In genomic region chr5:57783693-57784092, GRCh38 we compare ENCODE assay signal across 16 cellular contexts.
A peak's percentile ranks its signal among the peaks of the same experiment; 100 is the strongest.
DNase-seq lines count a peak whose midpoint lies in the region; ATAC-seq and TF ChIP-seq lines count a peak whose summit lies in the region.
"Had no signal": no experiment of that assay in that cellular context is flagged by ENCODE, and none has a peak within 500 bp of the region (broad histone marks: within the 10 kb centered on the region; RNA-seq: fewer than 3 reads in every experiment).

No MANE protein-coding gene starts in this region.

- no peaks in the 10 kb centered on the region for H3K36me3 ChIP-seq in subcutaneous abdominal adipose tissue (ENCODE audit: control insufficient read depth in 5 of 5, insufficient read depth in 5 of 5, low read length in 5 of 5)
- H3K36me3 ChIP-seq: neural progenitor cell, SJCRH30 had no signal

- BruUV-seq in MCF 10A (replicated peaks; lab: Mats Ljungman, UMichigan) = no TSS peak

- no peak for ATAC-seq in right cardiac atrium
- no peak for ATAC-seq in HG03097 (IDR thresholded peaks at IDR 0.05; ENCODE audit: low FRiP score, unreplicated experiment)
- no peak for ATAC-seq in HG02884 (IDR thresholded peaks at IDR 0.05; ENCODE audit: unreplicated experiment)
- ATAC-seq: GM23338 had no signal

- no peak for TF ChIP-seq CTCF in MCF 10A (IDR thresholded peaks at IDR 0.05; ENCODE audit: unreplicated experiment)

- H3K9me3 ChIP-seq in right cardiac atrium (ENCODE audit: control insufficient read depth, low read length) (no peaks in the 10 kb centered on the region), subcutaneous abdominal adipose tissue (ENCODE audit: control insufficient read depth in 5 of 5, low read length in 5 of 5) (no peaks in the 10 kb centered on the region)
- H3K9me3 ChIP-seq: SJCRH30 had no signal

- peak overlapping the region; percentile 23 for H3K27ac Mint-ChIP-seq in MCF 10A (ENCODE audit: low read depth, unreplicated experiment)
- H3K27ac Mint-ChIP-seq: activated T-cell treated with anti-CD3 and anti-CD28 coated beads, Interleukin-2, amount 50 U/mL, for 24 hours; dendritic cell treated with granulocyte-macrophage colony-stimulating factor and Interleukin-4, amounts not matched to agents 40 ng/mL and 50 ng/mL, for 4 days; GM23338; neural progenitor cell had no signal

- H3K4me1 ChIP-seq in right cardiac atrium (ENCODE audit: control insufficient read depth, insufficient read depth, low read length) = no peaks in the 10 kb centered on the region
- peaks cover 0 to 38% (median 25%) of the 10 kb centered on the region in 5 donors for H3K4me1 ChIP-seq in subcutaneous abdominal adipose tissue (ENCODE audit: control insufficient read depth in 5 of 5, insufficient read depth in 5 of 5, low read length in 5 of 5)
- H3K4me1 ChIP-seq: neural progenitor cell had no signal

- CTCF ChIA-PET in MCF 10A (lab: Yijun Ruan, JAX) = interaction anchor here (0.9 to 1.3 kb wide), 4 partner anchors 133 to 678 kb away, joined by 3 read pairs; partner anchors contain the start of gene PLK2

- H3K36me3 Mint-ChIP-seq in MCF 10A (ENCODE audit: insufficient read depth, unreplicated experiment) = no peaks in the 10 kb centered on the region
- H3K36me3 Mint-ChIP-seq: neural progenitor cell had no signal

- 36% methylated on average over 2 of the region's 2 CpGs for WGBS in right cardiac atrium

- intact Hi-C loops in MCF 10A (cut with micrococcal nuclease) = no loop called here
- intact Hi-C loops in right cardiac atrium (cut with DNase I) = loop anchor here (5.0 to 10.0 kb wide), 4 partner anchors 91 to 679 kb away; partner anchors contain the start of gene PLK2 (in 1 of the 4)

- H3K27ac ChIP-seq in right cardiac atrium (ENCODE audit: low read length) = no peak overlapping the region
- peak overlapping the region; percentile 63 for H3K27ac ChIP-seq in subcutaneous abdominal adipose tissue (ENCODE audit: low read depth, low read length)
- H3K27ac ChIP-seq: C4-2B, neural progenitor cell, SJCRH30 had no signal

- H3K4me1 Mint-ChIP-seq in MCF 10A (ENCODE audit: insufficient read depth, unreplicated experiment) = peaks cover 6% of the 10 kb centered on the region
- H3K4me1 Mint-ChIP-seq: neural progenitor cell had no signal

- H3K27me3 Mint-ChIP-seq in MCF 10A (ENCODE audit: insufficient read depth, unreplicated experiment) = no peaks in the 10 kb centered on the region
- H3K27me3 Mint-ChIP-seq: dendritic cell treated with granulocyte-macrophage colony-stimulating factor and Interleukin-4, amounts not matched to agents 40 ng/mL and 50 ng/mL, for 4 days had no signal

- peak overlapping the region in 1 of 5 donors; percentile 37 for H3K9ac ChIP-seq in subcutaneous abdominal adipose tissue (ENCODE audit: low read length in 5 of 5)
- H3K9ac ChIP-seq: neural progenitor cell had no signal

- H3K4me3 ChIP-seq in right cardiac atrium (ENCODE audit: low read length) (peak overlapping the region; percentile 39), subcutaneous abdominal adipose tissue (ENCODE audit: low read depth in 1 of 5, low read length in 5 of 5) (peak overlapping the region; percentile 20 to 36 (median 23))
- H3K4me3 ChIP-seq: GM23338, neural progenitor cell, SJCRH30 had no signal

- H3K27me3 ChIP-seq in right cardiac atrium (ENCODE audit: control insufficient read depth, insufficient read depth) = no peaks in the 10 kb centered on the region
- H3K27me3 ChIP-seq in subcutaneous abdominal adipose tissue (ENCODE audit: control insufficient read depth in 5 of 5, insufficient read depth in 4 of 5, low read length in 5 of 5) = no peaks in the 10 kb centered on the region
- H3K27me3 ChIP-seq: neural progenitor cell, SJCRH30 had no signal

- DNase-seq in LHCN-M2 (ENCODE audit: low read depth) = peak; percentile 47
- DNase-seq in MCF 10A (ENCODE audit: unreplicated experiment) = no peak
- no peak for DNase-seq in right cardiac atrium
- DNase-seq in NCI-H1105 treated with DMSO at 0.1 percent for 48 hours (lab: John Stamatoyannopoulos, UW) = no peak
- no peak for DNase-seq in NCI-H510A (lab: John Stamatoyannopoulos, UW)
- DNase-seq: activated CD4-positive, alpha-beta T cell treated with anti-CD3 and anti-CD28 coated beads, Interleukin-2, amount 50 U/mL, for 1 hour; activated T-cell treated with anti-CD3 and anti-CD28 coated beads, Interleukin-2, amount 50 U/mL, for 24 hours; SJCRH30; stimulated activated naive CD4-positive, alpha-beta T cell had no signal

- POLR2A ChIA-PET in MCF 10A (lab: Yijun Ruan, JAX) = interaction anchor here (0.7 to 1.4 kb wide), 7 partner anchors 37 to 678 kb away, joined by 3 to 5 read pairs (median 4); no protein-coding TSS in a partner anchor

- no peaks in the 10 kb centered on the region for H3K9me3 Mint-ChIP-seq in MCF 10A (ENCODE audit: unreplicated experiment)
- H3K9me3 Mint-ChIP-seq: activated T-cell treated with anti-CD3 and anti-CD28 coated beads, Interleukin-2, amount 50 U/mL, for 24 hours; dendritic cell treated with granulocyte-macrophage colony-stimulating factor and Interleukin-4, amounts not matched to agents 40 ng/mL and 50 ng/mL, for 4 days; GM23338; neural progenitor cell had no signal

- no peak overlapping the region for H3K4me3 Mint-ChIP-seq in MCF 10A (ENCODE audit: unreplicated experiment)
- H3K4me3 Mint-ChIP-seq: activated T-cell treated with anti-CD3 and anti-CD28 coated beads, Interleukin-2, amount 50 U/mL, for 24 hours; dendritic cell treated with granulocyte-macrophage colony-stimulating factor and Interleukin-4, amounts not matched to agents 40 ng/mL and 50 ng/mL, for 4 days; GM23338; neural progenitor cell had no signal
